Comparison of ENCODE assay signal across 2 cellular contexts in the genomic region with DNA sequence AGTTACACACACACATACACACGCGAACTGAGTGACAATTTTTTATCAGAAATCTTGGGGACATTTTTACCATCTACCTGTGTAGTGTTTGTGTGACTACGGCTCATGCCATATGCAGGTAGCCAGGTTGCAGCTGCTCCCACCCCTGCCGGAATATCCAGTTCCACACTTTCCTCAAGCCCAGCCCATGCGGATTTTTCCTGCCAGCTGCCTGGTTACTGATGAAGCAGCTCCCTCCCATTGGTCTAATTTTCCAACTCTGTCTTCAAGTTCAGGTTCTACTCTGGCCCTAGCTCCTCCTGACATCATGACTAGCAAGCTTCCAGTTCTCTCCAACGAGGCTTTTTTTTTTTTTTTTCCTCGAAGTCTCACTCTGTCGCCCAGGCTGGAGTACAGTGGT.
TF ChIP-seq lines count a peak whose summit lies in the region.

No MANE protein-coding gene starts in this region.

TF ChIP-seq in A549, 52 proteins besides CTCF, POLR2A, EP300 and RAD21:
- TF ChIP-seq GATA3 (IDR thresholded peaks at IDR 0.05; ENCODE audit: borderline replicate concordance) (no peak), RFX5 (IDR thresholded peaks at IDR 0.05) (peak; percentile 98)

TF ChIP-seq in GM12878, 131 proteins besides CTCF, POLR2A, EP300 and RAD21:
- TF ChIP-seq GABPA (IDR thresholded peaks at IDR 0.05; ENCODE audit: low read depth): no peak
- no peak for TF ChIP-seq CREM (IDR thresholded peaks at IDR 0.05; ENCODE audit: low read depth)
- TF ChIP-seq ESRRA (IDR thresholded peaks at IDR 0.05; ENCODE audit: low read length): no peak
- peak; percentile 79; the same call in 1 of the 2 replicates for TF ChIP-seq RFX5 (IDR thresholded peaks at IDR 0.05; ENCODE audit: low read depth, low read length)
